10 cellular contexts compared by ENCODE assay signal in the genomic region with DNA sequence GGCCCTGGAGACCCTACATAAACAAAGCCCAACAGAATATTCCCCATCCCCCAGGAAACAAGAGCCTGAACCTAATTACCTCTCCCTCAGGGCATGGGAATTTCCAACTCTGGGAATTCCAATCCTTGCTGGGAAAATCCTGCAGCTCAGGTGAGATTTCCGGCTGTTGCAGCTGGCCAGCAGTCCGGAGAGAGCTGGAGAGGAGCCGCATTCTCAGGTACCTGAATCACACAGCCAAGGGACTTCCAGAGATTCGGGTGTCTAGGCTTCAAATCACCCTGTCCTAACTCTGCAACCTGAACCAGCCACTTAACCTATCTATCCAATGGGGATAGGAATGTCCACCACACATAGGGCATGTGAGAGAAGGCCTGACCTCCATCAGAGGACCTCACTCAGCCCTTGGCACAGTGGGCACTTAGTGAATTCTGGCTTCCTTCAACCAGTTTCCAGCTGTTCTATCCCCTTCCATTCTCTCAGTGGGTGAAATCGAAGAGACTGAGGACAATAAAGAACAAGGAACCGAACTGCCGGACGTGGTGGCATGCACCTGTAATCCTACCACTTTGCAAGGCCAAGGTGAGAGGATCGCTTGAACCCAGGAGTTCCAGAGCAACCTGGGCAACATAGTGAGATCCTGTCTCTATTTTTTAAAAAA. TPM values are rescaled to one million over a fixed set of nuclear protein-coding genes. Genes with fewer than 3 reads are reported as not detected.
A peak's percentile ranks its signal among the peaks of the same experiment; 100 is the strongest.
DNase-seq lines count a peak whose midpoint lies in the region.
"Had no signal": no experiment of that assay in that cellular context is flagged by ENCODE, and none has a peak within 500 bp of the region (broad histone marks: within the 10 kb centered on the region; RNA-seq: fewer than 3 reads in every experiment).

No MANE protein-coding gene starts in this region.

- peaks cover 1% of the 10 kb centered on the region for H3K27me3 Mint-ChIP-seq in activated T-helper 2 cell treated with anti-CD3 and anti-CD28 coated beads, Interferon-gamma antibody, Interleukin-2, Interleukin-4, amounts not matched to agents 10 μg/mL and 5 μg/mL and 100 μg/mL, durations not matched to agents 14 hours and 24 hours and 36 hours (ENCODE audit: low read depth)

- H3K9ac ChIP-seq in HUES48 (ENCODE audit: low read depth, low read length) (no peak overlapping the region), mesendoderm (ENCODE audit: low read length) (no peak overlapping the region)

- DNase-seq in ELF-1 (ENCODE audit: low read depth, low spot score): peak; percentile 96
- DNase-seq in activated T-helper 2 cell treated with anti-CD3 and anti-CD28 coated beads, Interferon-gamma antibody, Interleukin-2, Interleukin-4, amounts not matched to agents 10 μg/mL and 5 μg/mL and 100 μg/mL, durations not matched to agents 14 hours and 24 hours and 36 hours (ENCODE audit: low spot score): no peak
- peak; percentile 96 for DNase-seq in mesendoderm
- no peak for DNase-seq in nucleus accumbens (lab: John Stamatoyannopoulos, UW)
- no peak for DNase-seq in NCI-H128 (lab: John Stamatoyannopoulos, UW; ENCODE audit: unreplicated experiment)
- no peak for DNase-seq in retina
- DNase-seq in ACHN: no peak
- DNase-seq: NCI-H1092 treated with DMSO at 0.1 percent for 48 hours had no signal

- no peak overlapping the region for H2BK15ac ChIP-seq in mesendoderm (replicated peaks; ENCODE audit: low read depth)

- no peak overlapping the region for H3K4ac ChIP-seq in mesendoderm (ENCODE audit: low read depth, low read length)

- no peak overlapping the region for H3K23ac ChIP-seq in mesendoderm (ENCODE audit: low read length)

- H3K36me3 ChIP-seq in HUES48 (ENCODE audit: control insufficient read depth, insufficient read depth, low read length): no peaks in the 10 kb centered on the region
- H3K36me3 ChIP-seq in mesendoderm (ENCODE audit: control insufficient read depth, insufficient read depth, low read length): no peaks in the 10 kb centered on the region

- no peak overlapping the region for H2AK5ac ChIP-seq in mesendoderm (ENCODE audit: low read length)

- H3K79me1 ChIP-seq in mesendoderm (ENCODE audit: low read length): no peaks in the 10 kb centered on the region

- H3K27ac Mint-ChIP-seq in activated T-helper 2 cell treated with anti-CD3 and anti-CD28 coated beads, Interferon-gamma antibody, Interleukin-2, Interleukin-4, amounts not matched to agents 10 μg/mL and 5 μg/mL and 100 μg/mL, durations not matched to agents 14 hours and 24 hours and 36 hours: peak overlapping the region; percentile 28

- no peak overlapping the region for H4K8ac ChIP-seq in mesendoderm (ENCODE audit: low read depth, low read length)

- peaks cover 71% of the 10 kb centered on the region for H3K4me1 Mint-ChIP-seq in activated T-helper 2 cell treated with anti-CD3 and anti-CD28 coated beads, Interferon-gamma antibody, Interleukin-2, Interleukin-4, amounts not matched to agents 10 μg/mL and 5 μg/mL and 100 μg/mL, durations not matched to agents 14 hours and 24 hours and 36 hours (ENCODE audit: low read depth)

- H3K27me3 ChIP-seq in HUES48 (ENCODE audit: control insufficient read depth, insufficient read depth, low read length) (peaks cover 23% of the 10 kb centered on the region), mesendoderm (ENCODE audit: insufficient read depth, low read length, poor library complexity) (no peaks in the 10 kb centered on the region)

- H3K4me3 ChIP-seq in HUES48 (ENCODE audit: low read depth, low read length): no peak overlapping the region
- H3K4me3 ChIP-seq in mesendoderm (ENCODE audit: low read length): no peak overlapping the region

- H3K79me2 ChIP-seq in mesendoderm (ENCODE audit: control insufficient read depth, insufficient read depth, low read length): no peaks in the 10 kb centered on the region

- H3K36me3 Mint-ChIP-seq in activated T-helper 2 cell treated with anti-CD3 and anti-CD28 coated beads, Interferon-gamma antibody, Interleukin-2, Interleukin-4, amounts not matched to agents 10 μg/mL and 5 μg/mL and 100 μg/mL, durations not matched to agents 14 hours and 24 hours and 36 hours (ENCODE audit: low read depth): peaks cover 52% of the 10 kb centered on the region

- no peaks in the 10 kb centered on the region for H3K9me3 ChIP-seq in HUES48 (ENCODE audit: control insufficient read depth, insufficient read depth, low read length)

- no peak overlapping the region for H4K5ac ChIP-seq in mesendoderm (ENCODE audit: low read length)

- H3K18ac ChIP-seq in mesendoderm (ENCODE audit: low read length): no peak overlapping the region

- no peak overlapping the region for H2BK120ac ChIP-seq in mesendoderm (ENCODE audit: low read depth, low read length)

- H3K4me1 ChIP-seq in HUES48 (ENCODE audit: control insufficient read depth, insufficient read depth, low read length) (peaks cover 14% of the 10 kb centered on the region), mesendoderm (ENCODE audit: control insufficient read depth, low read depth, low read length) (peaks cover 5% of the 10 kb centered on the region)

- no peak overlapping the region for H2BK5ac ChIP-seq in mesendoderm (ENCODE audit: low read length)

- H3K27ac ChIP-seq in HUES48 (ENCODE audit: low read depth, low read length) (peak overlapping the region; percentile 50), mesendoderm (ENCODE audit: low read depth, low read length) (peak overlapping the region; percentile 58)

- H3K4me3 Mint-ChIP-seq in activated T-helper 2 cell treated with anti-CD3 and anti-CD28 coated beads, Interferon-gamma antibody, Interleukin-2, Interleukin-4, amounts not matched to agents 10 μg/mL and 5 μg/mL and 100 μg/mL, durations not matched to agents 14 hours and 24 hours and 36 hours (ENCODE audit: low read depth): peak overlapping the region; percentile 76

- peak overlapping the region; percentile 50 for H3K56ac ChIP-seq in mesendoderm (ENCODE audit: low read length)

- WGBS in mesendoderm (ENCODE audit: extremely low coverage, insufficient coverage, low lambda C conversion rate): no CpG with 5 or more reads among the region's 9 CpGs

- in situ Hi-C loops in ACHN (cut with HindIII; ENCODE audit: low pct_ligation_motif_present, low pct_unique_long_range_greater_than_20kb, low sequenced_read_pairs): no loop called here

- intact Hi-C loops in activated T-helper 2 cell treated with anti-CD3 and anti-CD28 coated beads, Interferon-gamma antibody, Interleukin-2, Interleukin-4, amounts not matched to agents 10 μg/mL and 5 μg/mL and 100 μg/mL, durations not matched to agents 14 hours and 24 hours and 36 hours (cut with micrococcal nuclease): loop anchor here (10.0 kb wide), 1 partner anchor 246 kb away; a partner anchor contains a TSS

- H3K9me3 Mint-ChIP-seq in activated T-helper 2 cell treated with anti-CD3 and anti-CD28 coated beads, Interferon-gamma antibody, Interleukin-2, Interleukin-4, amounts not matched to agents 10 μg/mL and 5 μg/mL and 100 μg/mL, durations not matched to agents 14 hours and 24 hours and 36 hours: no peaks in the 10 kb centered on the region

- H3K4me2 ChIP-seq in mesendoderm (ENCODE audit: low read length): no peak overlapping the region

RNA-seq across cellular contexts. Expression of a gene that starts 3.2 kb away (rescaled TPM):
- 94.4 and 96.8 TPM in 2 replicates for total RNA-seq in activated T-helper 2 cell treated with anti-CD3 and anti-CD28 coated beads, Interferon-gamma antibody, Interleukin-2, Interleukin-4, amounts not matched to agents 10 μg/mL and 5 μg/mL and 100 μg/mL, durations not matched to agents 14 hours and 24 hours and 36 hours
- 0.04 TPM for polyA plus RNA-seq in mesendoderm (2013, experiment 1 of 2)
- polyA plus RNA-seq in mesendoderm (2013, experiment 2 of 2): 0.03 TPM

RNA-seq across cellular contexts. Expression of a gene that starts 3.6 kb away (rescaled TPM):
- 16.3 and 16.6 TPM in 2 replicates for total RNA-seq in activated T-helper 2 cell treated with anti-CD3 and anti-CD28 coated beads, Interferon-gamma antibody, Interleukin-2, Interleukin-4, amounts not matched to agents 10 μg/mL and 5 μg/mL and 100 μg/mL, durations not matched to agents 14 hours and 24 hours and 36 hours
- polyA plus RNA-seq in mesendoderm (2013, experiment 1 of 2): 0.18 TPM
- polyA plus RNA-seq in mesendoderm (2013, experiment 2 of 2): not detected

RNA-seq across cellular contexts. Expression of a gene that starts 6.5 kb away (rescaled TPM):
- 293 and 308 TPM in 2 replicates for total RNA-seq in activated T-helper 2 cell treated with anti-CD3 and anti-CD28 coated beads, Interferon-gamma antibody, Interleukin-2, Interleukin-4, amounts not matched to agents 10 μg/mL and 5 μg/mL and 100 μg/mL, durations not matched to agents 14 hours and 24 hours and 36 hours
- 0.03 TPM for polyA plus RNA-seq in mesendoderm (2013, experiment 1 of 2)
- not detected for polyA plus RNA-seq in mesendoderm (2013, experiment 2 of 2)
- total RNA-seq: cardiac septum had no signal

RNA-seq across cellular contexts. Expression of a gene that starts 7.5 kb away (rescaled TPM):
- total RNA-seq in activated T-helper 2 cell treated with anti-CD3 and anti-CD28 coated beads, Interferon-gamma antibody, Interleukin-2, Interleukin-4, amounts not matched to agents 10 μg/mL and 5 μg/mL and 100 μg/mL, durations not matched to agents 14 hours and 24 hours and 36 hours: 10.2 and 14.6 TPM in 2 replicates
- polyA plus RNA-seq in mesendoderm (2013, experiment 1 of 2): 0.04 TPM
- polyA plus RNA-seq in mesendoderm (2013, experiment 2 of 2): not detected

RNA-seq across cellular contexts. Expression of a gene that starts 14.2 kb away (rescaled TPM):
- 8.0 and 9.3 TPM in 2 replicates for total RNA-seq in activated T-helper 2 cell treated with anti-CD3 and anti-CD28 coated beads, Interferon-gamma antibody, Interleukin-2, Interleukin-4, amounts not matched to agents 10 μg/mL and 5 μg/mL and 100 μg/mL, durations not matched to agents 14 hours and 24 hours and 36 hours
- not detected for polyA plus RNA-seq in mesendoderm (2013, experiment 1 of 2)
- 0.06 TPM for polyA plus RNA-seq in mesendoderm (2013, experiment 2 of 2)
- total RNA-seq: cardiac septum had no signal

Comparison
In these comparisons a context has a peak if more than half of its experiments do, and no peak if none do; other contexts are left out.
1. DNase-seq: peak in ELF-1 (single experiment) and mesendoderm (single experiment); none in activated T-helper 2 cell treated with anti-CD3 and anti-CD28 coated beads, Interferon-gamma antibody, Interleukin-2, Interleukin-4, amounts not matched to agents 10 μg/mL and 5 μg/mL and 100 μg/mL, durations not matched to agents 14 hours and 24 hours and 36 hours (single experiment), nucleus accumbens (0 of 56), NCI-H128 (single experiment), retina (single experiment) and ACHN (single experiment).